16 cellular contexts compared by ENCODE assay signal in genomic region chr6:37864250-37864649, GRCh38. TPM values are rescaled to one million over a fixed set of nuclear protein-coding genes. Genes with fewer than 3 reads are reported as not detected.
DNase-seq lines count a peak whose midpoint lies in the region; ATAC-seq and TF ChIP-seq lines count a peak whose summit lies in the region.
"Had no signal": no experiment of that assay in that cellular context is flagged by ENCODE, and none has a peak within 500 bp of the region (broad histone marks: within the 10 kb centered on the region; RNA-seq: fewer than 3 reads in every experiment).

No MANE protein-coding gene starts in this region.

- intact Hi-C loops in natural killer cell (cut with micrococcal nuclease): no loop called here

- no peaks in the 10 kb centered on the region for H3K9me3 Mint-ChIP-seq in natural killer cell
- no peaks in the 10 kb centered on the region for H3K9me3 Mint-ChIP-seq in natural killer cell treated with Interleukin-12 subunit alpha and Interleukin-12 subunit beta and Interleukin-15 and Interleukin-18, amount 100 ng/mL, for 72 hours
- H3K9me3 Mint-ChIP-seq: CD4-positive, alpha-beta T cell; CD8-positive, alpha-beta T cell had no signal

- TF ChIP-seq CTCF in natural killer cell (IDR thresholded peaks at IDR 0.05): no peak

- H3K27me3 Mint-ChIP-seq in natural killer cell (ENCODE audit: low read depth in 2 of 2): no peaks in the 10 kb centered on the region
- H3K27me3 Mint-ChIP-seq in natural killer cell treated with Interleukin-12 subunit alpha and Interleukin-12 subunit beta and Interleukin-15 and Interleukin-18, amount 100 ng/mL, for 72 hours: no peaks in the 10 kb centered on the region
- H3K27me3 Mint-ChIP-seq: B cell; CD4-positive, alpha-beta T cell had no signal

- no peak for DNase-seq in natural killer cell
- no peak for DNase-seq in natural killer cell treated with Interleukin-12 subunit alpha and Interleukin-12 subunit beta and Interleukin-15 and Interleukin-18, amount 100 ng/mL, for 72 hours (ENCODE audit: low spot score)
- DNase-seq: AML-193; Caco-2; Calu3; CD4-positive, alpha-beta T cell; CD8-positive, alpha-beta T cell; DMS153; DMS53; DMS79 treated with DMSO at 0.1 percent for 48 hours; GF-D8 had no signal

- no peaks in the 10 kb centered on the region for H3K36me3 Mint-ChIP-seq in natural killer cell
- H3K36me3 Mint-ChIP-seq in natural killer cell treated with Interleukin-12 subunit alpha and Interleukin-12 subunit beta and Interleukin-15 and Interleukin-18, amount 100 ng/mL, for 72 hours: no peaks in the 10 kb centered on the region

- peak overlapping the region; percentile 25 for H3K4me3 Mint-ChIP-seq in natural killer cell
- no peak overlapping the region for H3K4me3 Mint-ChIP-seq in natural killer cell treated with Interleukin-12 subunit alpha and Interleukin-12 subunit beta and Interleukin-15 and Interleukin-18, amount 100 ng/mL, for 72 hours
- H3K4me3 Mint-ChIP-seq: B cell; CD4-positive, alpha-beta T cell; CD8-positive, alpha-beta T cell had no signal

- H3K4me1 Mint-ChIP-seq in natural killer cell: peaks cover 70 to 71% of the 10 kb centered on the region in 2 donors
- peaks cover 68 to 74% of the 10 kb centered on the region in 2 donors for H3K4me1 Mint-ChIP-seq in natural killer cell treated with Interleukin-12 subunit alpha and Interleukin-12 subunit beta and Interleukin-15 and Interleukin-18, amount 100 ng/mL, for 72 hours (ENCODE audit: low read depth in 2 of 2)

- ATAC-seq in natural killer cell (no peak), SK-N-SH treated with all-trans-retinoic acid at 6 μM for 48 hours (no peak), GM21723 (IDR thresholded peaks at IDR 0.05; ENCODE audit: unreplicated experiment) (no peak), HG02840 (IDR thresholded peaks at IDR 0.05; ENCODE audit: low FRiP score, unreplicated experiment) (no peak)
- ATAC-seq in natural killer cell treated with Interleukin-12 subunit alpha and Interleukin-12 subunit beta and Interleukin-15 and Interleukin-18, amount 100 ng/mL, for 72 hours: no peak
- ATAC-seq: A549; CD8-positive, alpha-beta T cell had no signal

- peak overlapping the region; percentile 14 to 93 for H3K27ac Mint-ChIP-seq in natural killer cell
- peak overlapping the region in 1 of 2 donors; percentile 45 for H3K27ac Mint-ChIP-seq in natural killer cell treated with Interleukin-12 subunit alpha and Interleukin-12 subunit beta and Interleukin-15 and Interleukin-18, amount 100 ng/mL, for 72 hours
- H3K27ac Mint-ChIP-seq: B cell; CD4-positive, alpha-beta T cell; CD8-positive, alpha-beta T cell had no signal

TF ChIP-seq in SK-N-SH treated with all-trans-retinoic acid at 6 μM for 48 hours, 23 proteins besides CTCF, POLR2A, EP300 and RAD21:
- TF ChIP-seq PATZ1 (CRISPR knock-in tag; IDR thresholded peaks at IDR 0.05; ENCODE audit: borderline replicate concordance): no peak
- TF ChIP-seq PPARA (CRISPR knock-in tag; IDR thresholded peaks at IDR 0.05; ENCODE audit: borderline replicate concordance): no peak
- peak; percentile 80; the same call in 1 of the 2 replicates for TF ChIP-seq TCF4 (CRISPR knock-in tag; IDR thresholded peaks at IDR 0.05; ENCODE audit: borderline replicate concordance)

RNA-seq across cellular contexts. Expression of gene ZFAND3, which starts 44.7 kb away (rescaled TPM):
- total RNA-seq in natural killer cell: 10 to 100 TPM; 87.7 to 97.4 (median 90.1) TPM
- total RNA-seq in natural killer cell treated with Interleukin-12 subunit alpha and Interleukin-12 subunit beta and Interleukin-15 and Interleukin-18, amount 100 ng/mL, for 72 hours: 100 to 1,000 TPM in 1 of 2 donors, 10 to 100 TPM in 1; 51.0 to 100 TPM
